In genomic region chr1:90472775-90473174, GRCh38 we compare ENCODE assay signal across 7 cellular contexts.
"Had no signal": no experiment of that assay in that cellular context is flagged by ENCODE, and none has a peak within 500 bp of the region (broad histone marks: within the 10 kb centered on the region; RNA-seq: fewer than 3 reads in every experiment).

No MANE protein-coding gene starts in this region.

- H3K4me2 ChIP-seq: KMS-11 had no signal

- H3K9ac ChIP-seq: KMS-11 had no signal

- ATAC-seq: HepG2, K562 had no signal

- H3K4me3 ChIP-seq: K562 had no signal

- H3K27ac ChIP-seq: HL-60, KMS-11 had no signal

- DNase-seq: IMR-90, KBM-7, KG1 had no signal
